ENCODE assay signal across 1 cellular context in the genomic region with DNA sequence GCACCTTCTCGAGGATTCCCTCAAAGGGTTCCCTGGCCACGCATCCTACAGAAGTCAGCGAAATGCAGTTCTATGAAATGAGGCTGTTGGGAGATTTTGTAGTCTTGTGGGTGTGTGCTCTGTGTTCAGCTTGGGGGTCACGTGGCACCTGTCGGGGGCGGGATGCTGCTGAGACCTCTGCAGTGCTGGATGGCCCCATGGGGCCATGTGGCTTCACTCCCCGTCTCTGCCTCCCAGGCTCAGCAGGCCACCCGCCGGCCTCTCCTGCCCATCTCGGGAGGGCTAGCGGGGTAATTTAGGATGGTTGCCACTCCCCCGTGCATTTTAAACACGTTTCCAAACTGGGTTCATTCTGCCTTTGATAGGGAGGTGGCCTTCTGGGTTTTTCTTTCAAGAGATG.
TF ChIP-seq lines count a peak whose summit lies in the region.

No MANE protein-coding gene starts in this region.

TF ChIP-seq in SK-N-SH, 30 proteins besides CTCF, POLR2A, EP300 and RAD21 (continued from another document):
- TF ChIP-seq MXI1 (IDR thresholded peaks at IDR 0.05; ENCODE audit: low read depth, low read length) (peak; percentile 26; the same call in 1 of the 2 replicates), NFIC (IDR thresholded peaks at IDR 0.05; ENCODE audit: borderline replicate concordance) (no peak)
